ENCODE assay signal across 25 cellular contexts in the genomic region with DNA sequence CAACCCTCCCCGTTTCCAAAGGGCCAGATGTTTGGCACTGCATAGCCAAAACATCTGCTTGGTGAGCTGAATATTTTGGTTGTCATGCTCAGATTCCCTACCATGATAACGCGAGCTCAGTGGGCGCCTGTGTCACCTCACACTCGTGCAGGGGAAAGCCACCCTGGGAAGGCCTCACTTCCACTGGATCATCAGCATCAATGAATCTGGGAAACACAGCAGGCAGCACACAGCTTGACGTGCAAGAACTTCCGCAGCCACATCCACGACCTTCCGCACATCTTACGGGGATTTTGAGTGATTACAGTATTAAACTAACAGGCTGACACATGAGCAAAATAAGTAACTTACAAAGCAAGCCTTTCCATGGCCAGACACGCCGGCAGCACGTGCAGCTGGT. TPM values are rescaled to one million over a fixed set of nuclear protein-coding genes. Genes with fewer than 3 reads are reported as not detected.
"Had no signal": no experiment of that assay in that cellular context is flagged by ENCODE, and none has a peak within 500 bp of the region (broad histone marks: within the 10 kb centered on the region; RNA-seq: fewer than 3 reads in every experiment).

No MANE protein-coding gene starts in this region.

- ATAC-seq: activated CD4-positive, alpha-beta T cell treated with anti-CD3 and anti-CD28 coated beads for 36 hours; activated CD8-positive, alpha-beta memory T cell treated with anti-CD3 and anti-CD28 coated beads, Interleukin-2, amount 10 ng/mL, durations not matched to agents 7 days and 5 days; activated CD8-positive, alpha-beta T cell treated with anti-CD3 and anti-CD28 coated beads, Interleukin-2, amount 10 ng/mL, durations not matched to agents 7 days and 5 days; activated T-cell treated with anti-CD3 and anti-CD28 coated beads, Interleukin-2, amount 50 U/mL, for 72 hours; left lung; right cardiac atrium; stimulated activated naive CD8-positive, alpha-beta T cell treated with anti-CD3 and anti-CD28 coated beads, Interleukin-15, Interleukin-2, amounts not matched to agents 100 U/mL and 50 U/mL, for 24 hours; T-helper 17 cell had no signal

- H3K4me1 ChIP-seq: adrenal gland, breast epithelium, vagina had no signal

- H3K27ac ChIP-seq: adrenal gland, breast epithelium, left lung, upper lobe of left lung, vagina had no signal

- DNase-seq: activated CD4-positive, alpha-beta T cell treated with anti-CD3 and anti-CD28 coated beads for 36 hours; activated CD4-positive, CD25-positive, alpha-beta regulatory T cell; activated CD8-positive, alpha-beta memory T cell treated with anti-CD3 and anti-CD28 coated beads, Interleukin-2, amount 10 ng/mL, durations not matched to agents 7 days and 5 days; activated CD8-positive, alpha-beta T cell treated with anti-CD3 and anti-CD28 coated beads, Interleukin-2, amount 10 ng/mL, durations not matched to agents 7 days and 5 days; activated naive CD4-positive, alpha-beta T cell; activated T-cell treated with anti-CD3 and anti-CD28 coated beads for 4 hours; activated T-cell treated with anti-CD3 and anti-CD28 coated beads, Interleukin-2, amount 50 U/mL, for 72 hours; adrenal gland; dermis blood vessel endothelial cell; effector CD4-positive, alpha-beta T cell; left lung; right cardiac atrium; stimulated activated CD4-positive, alpha-beta T cell treated with anti-CD3 and anti-CD28 coated beads, Interleukin-12 subunit alpha, Interleukin-12 subunit beta, amount 100 ng/mL, for 4 hours; stimulated activated CD4-positive, alpha-beta T cell treated with anti-CD3 and anti-CD28 coated beads, Interleukin-4, amount 100 ng/mL, for 1 hour; stimulated activated naive CD8-positive, alpha-beta T cell treated with anti-CD3 and anti-CD28 coated beads, Interleukin-15, Interleukin-2, amounts not matched to agents 100 U/mL and 50 U/mL, for 24 hours; substantia nigra; T-helper 17 cell; T1000; upper lobe of left lung had no signal

- H3K4me3 ChIP-seq: adrenal gland, breast epithelium, esophagus muscularis mucosa, left lung, lung, upper lobe of left lung, vagina had no signal

- H3K27me3 ChIP-seq: upper lobe of left lung, vagina had no signal

- H3K36me3 ChIP-seq: adrenal gland, breast epithelium, esophagus muscularis mucosa, left lung, upper lobe of left lung, vagina had no signal

- H3K9me3 ChIP-seq: adrenal gland, vagina had no signal

RNA-seq across cellular contexts. Expression of a gene that starts 54.7 kb away (rescaled TPM):
- total RNA-seq: activated CD4-positive, alpha-beta T cell treated with anti-CD3 and anti-CD28 coated beads for 36 hours; activated CD8-positive, alpha-beta memory T cell treated with anti-CD3 and anti-CD28 coated beads, Interleukin-2, amount 10 ng/mL, durations not matched to agents 7 days and 5 days; activated CD8-positive, alpha-beta T cell treated with anti-CD3 and anti-CD28 coated beads, Interleukin-2, amount 10 ng/mL, durations not matched to agents 7 days and 5 days; activated T-cell treated with anti-CD3 and anti-CD28 coated beads, Interleukin-2, amount 50 U/mL, for 72 hours; osteoblast; skeletal muscle tissue; T-helper 17 cell had no signal
